In the genomic region with DNA sequence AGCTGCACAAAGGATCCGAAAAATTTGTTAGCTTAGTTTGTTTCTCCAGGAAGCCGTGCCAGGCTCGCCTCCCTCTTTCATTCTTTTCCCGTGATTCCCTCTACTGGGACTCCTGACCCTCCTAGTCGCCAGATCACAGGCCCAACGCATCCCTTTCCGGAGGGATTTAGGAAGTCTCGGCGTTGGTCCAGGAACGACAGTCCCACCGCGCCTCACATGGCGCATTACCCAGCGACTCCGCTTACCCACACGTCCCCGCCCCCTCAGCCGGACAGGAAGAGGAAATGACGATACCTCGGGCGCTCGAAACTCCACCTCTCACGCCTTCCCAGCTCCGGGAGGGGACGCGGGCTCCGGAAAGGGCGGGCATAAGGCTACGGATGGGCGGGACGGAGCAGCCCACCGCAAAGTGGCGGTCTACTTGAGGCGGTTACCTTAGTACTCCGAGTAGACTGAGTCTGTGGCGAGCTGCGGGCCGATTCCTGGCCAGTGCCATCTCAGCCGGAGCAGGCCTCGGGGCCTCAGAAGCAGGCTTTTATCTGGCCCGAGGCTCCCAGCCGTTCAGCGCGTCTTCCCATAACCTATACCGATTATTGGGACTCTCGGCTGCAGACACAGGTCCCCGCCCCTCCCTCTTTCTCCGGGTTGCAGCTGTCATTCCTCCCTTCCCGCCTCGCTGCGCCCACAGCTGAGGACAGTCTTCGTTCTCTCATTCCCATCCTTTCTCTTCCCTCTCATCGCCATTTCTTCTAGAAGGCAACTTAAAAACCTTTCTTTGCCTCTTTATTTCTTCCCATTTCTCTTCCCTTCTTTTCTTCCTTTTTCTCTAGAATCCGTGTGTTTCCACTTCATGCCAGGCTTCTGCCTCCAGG, we compare ENCODE assay signal across 1 cellular context.
TF ChIP-seq lines count a peak whose summit lies in the region.

A gene with protein sequence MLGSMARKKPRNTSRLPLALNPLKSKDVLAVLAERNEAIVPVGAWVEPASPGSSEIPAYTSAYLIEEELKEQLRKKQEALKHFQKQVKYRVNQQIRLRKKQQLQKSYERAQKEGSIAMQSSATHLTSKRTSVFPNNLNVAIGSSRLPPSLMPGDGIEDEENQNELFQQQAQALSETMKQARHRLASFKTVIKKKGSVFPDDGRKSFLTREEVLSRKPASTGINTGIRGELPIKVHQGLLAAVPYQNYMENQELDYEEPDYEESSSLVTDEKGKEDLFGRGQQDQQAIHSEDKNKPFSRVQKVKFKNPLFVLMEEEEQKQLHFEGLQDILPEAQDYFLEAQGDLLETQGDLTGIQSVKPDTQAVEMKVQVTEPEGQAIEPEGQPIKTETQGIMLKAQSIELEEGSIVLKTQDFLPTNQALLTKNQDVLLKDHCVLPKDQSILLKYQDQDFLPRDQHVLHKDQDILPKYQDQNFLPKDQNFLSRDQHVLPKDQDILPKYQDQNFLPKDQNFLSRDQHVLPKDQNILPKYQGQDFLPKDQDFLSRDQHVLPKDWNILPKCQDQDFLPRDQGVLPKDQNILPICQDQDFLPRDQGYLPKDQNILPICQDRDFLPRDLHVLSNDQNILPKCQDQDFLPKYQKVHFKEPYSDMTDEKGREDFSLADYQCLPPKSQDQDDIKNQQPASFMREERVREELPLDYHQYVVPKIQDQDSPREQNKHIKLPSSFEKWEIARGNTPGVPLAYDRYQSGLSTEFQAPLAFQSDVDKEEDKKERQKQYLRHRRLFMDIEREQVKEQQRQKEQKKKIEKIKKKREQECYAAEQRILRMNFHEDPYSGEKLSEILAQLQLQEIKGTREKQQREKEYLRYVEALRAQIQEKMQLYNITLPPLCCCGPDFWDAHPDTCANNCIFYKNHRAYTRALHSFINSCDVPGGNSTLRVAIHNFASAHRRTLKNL (plus strand): TSS at position 450 of the 872 bp plus-strand sequence. CDS start 531 bp downstream, outside the sequence.

TF ChIP-seq in K562, 482 proteins besides CTCF, POLR2A, EP300 and RAD21 (continued from another document and continues in another):
- TF ChIP-seq, protein P1, sequence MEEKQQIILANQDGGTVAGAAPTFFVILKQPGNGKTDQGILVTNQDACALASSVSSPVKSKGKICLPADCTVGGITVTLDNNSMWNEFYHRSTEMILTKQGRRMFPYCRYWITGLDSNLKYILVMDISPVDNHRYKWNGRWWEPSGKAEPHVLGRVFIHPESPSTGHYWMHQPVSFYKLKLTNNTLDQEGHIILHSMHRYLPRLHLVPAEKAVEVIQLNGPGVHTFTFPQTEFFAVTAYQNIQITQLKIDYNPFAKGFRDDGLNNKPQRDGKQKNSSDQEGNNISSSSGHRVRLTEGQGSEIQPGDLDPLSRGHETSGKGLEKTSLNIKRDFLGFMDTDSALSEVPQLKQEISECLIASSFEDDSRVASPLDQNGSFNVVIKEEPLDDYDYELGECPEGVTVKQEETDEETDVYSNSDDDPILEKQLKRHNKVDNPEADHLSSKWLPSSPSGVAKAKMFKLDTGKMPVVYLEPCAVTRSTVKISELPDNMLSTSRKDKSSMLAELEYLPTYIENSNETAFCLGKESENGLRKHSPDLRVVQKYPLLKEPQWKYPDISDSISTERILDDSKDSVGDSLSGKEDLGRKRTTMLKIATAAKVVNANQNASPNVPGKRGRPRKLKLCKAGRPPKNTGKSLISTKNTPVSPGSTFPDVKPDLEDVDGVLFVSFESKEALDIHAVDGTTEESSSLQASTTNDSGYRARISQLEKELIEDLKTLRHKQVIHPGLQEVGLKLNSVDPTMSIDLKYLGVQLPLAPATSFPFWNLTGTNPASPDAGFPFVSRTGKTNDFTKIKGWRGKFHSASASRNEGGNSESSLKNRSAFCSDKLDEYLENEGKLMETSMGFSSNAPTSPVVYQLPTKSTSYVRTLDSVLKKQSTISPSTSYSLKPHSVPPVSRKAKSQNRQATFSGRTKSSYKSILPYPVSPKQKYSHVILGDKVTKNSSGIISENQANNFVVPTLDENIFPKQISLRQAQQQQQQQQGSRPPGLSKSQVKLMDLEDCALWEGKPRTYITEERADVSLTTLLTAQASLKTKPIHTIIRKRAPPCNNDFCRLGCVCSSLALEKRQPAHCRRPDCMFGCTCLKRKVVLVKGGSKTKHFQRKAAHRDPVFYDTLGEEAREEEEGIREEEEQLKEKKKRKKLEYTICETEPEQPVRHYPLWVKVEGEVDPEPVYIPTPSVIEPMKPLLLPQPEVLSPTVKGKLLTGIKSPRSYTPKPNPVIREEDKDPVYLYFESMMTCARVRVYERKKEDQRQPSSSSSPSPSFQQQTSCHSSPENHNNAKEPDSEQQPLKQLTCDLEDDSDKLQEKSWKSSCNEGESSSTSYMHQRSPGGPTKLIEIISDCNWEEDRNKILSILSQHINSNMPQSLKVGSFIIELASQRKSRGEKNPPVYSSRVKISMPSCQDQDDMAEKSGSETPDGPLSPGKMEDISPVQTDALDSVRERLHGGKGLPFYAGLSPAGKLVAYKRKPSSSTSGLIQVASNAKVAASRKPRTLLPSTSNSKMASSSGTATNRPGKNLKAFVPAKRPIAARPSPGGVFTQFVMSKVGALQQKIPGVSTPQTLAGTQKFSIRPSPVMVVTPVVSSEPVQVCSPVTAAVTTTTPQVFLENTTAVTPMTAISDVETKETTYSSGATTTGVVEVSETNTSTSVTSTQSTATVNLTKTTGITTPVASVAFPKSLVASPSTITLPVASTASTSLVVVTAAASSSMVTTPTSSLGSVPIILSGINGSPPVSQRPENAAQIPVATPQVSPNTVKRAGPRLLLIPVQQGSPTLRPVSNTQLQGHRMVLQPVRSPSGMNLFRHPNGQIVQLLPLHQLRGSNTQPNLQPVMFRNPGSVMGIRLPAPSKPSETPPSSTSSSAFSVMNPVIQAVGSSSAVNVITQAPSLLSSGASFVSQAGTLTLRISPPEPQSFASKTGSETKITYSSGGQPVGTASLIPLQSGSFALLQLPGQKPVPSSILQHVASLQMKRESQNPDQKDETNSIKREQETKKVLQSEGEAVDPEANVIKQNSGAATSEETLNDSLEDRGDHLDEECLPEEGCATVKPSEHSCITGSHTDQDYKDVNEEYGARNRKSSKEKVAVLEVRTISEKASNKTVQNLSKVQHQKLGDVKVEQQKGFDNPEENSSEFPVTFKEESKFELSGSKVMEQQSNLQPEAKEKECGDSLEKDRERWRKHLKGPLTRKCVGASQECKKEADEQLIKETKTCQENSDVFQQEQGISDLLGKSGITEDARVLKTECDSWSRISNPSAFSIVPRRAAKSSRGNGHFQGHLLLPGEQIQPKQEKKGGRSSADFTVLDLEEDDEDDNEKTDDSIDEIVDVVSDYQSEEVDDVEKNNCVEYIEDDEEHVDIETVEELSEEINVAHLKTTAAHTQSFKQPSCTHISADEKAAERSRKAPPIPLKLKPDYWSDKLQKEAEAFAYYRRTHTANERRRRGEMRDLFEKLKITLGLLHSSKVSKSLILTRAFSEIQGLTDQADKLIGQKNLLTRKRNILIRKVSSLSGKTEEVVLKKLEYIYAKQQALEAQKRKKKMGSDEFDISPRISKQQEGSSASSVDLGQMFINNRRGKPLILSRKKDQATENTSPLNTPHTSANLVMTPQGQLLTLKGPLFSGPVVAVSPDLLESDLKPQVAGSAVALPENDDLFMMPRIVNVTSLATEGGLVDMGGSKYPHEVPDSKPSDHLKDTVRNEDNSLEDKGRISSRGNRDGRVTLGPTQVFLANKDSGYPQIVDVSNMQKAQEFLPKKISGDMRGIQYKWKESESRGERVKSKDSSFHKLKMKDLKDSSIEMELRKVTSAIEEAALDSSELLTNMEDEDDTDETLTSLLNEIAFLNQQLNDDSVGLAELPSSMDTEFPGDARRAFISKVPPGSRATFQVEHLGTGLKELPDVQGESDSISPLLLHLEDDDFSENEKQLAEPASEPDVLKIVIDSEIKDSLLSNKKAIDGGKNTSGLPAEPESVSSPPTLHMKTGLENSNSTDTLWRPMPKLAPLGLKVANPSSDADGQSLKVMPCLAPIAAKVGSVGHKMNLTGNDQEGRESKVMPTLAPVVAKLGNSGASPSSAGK (IDR thresholded peaks at IDR 0.05): peak; percentile 89
- TF ChIP-seq PCBP2 (IDR thresholded peaks at IDR 0.05; ENCODE audit: low read depth, low read length, poor library complexity, severe bottlenecking) (no peak), POLR2AphosphoS2 (IDR thresholded peaks at IDR 0.05; ENCODE audit: low read length) (peak; percentile 41; the same call in 1 of the 2 replicates), PHB2 (IDR thresholded peaks at IDR 0.05; ENCODE audit: low read depth) (0 out of 2 replicates have a peak, but pooled peaks have one; percentile 15), POU5F1 (IDR thresholded peaks at IDR 0.05; ENCODE audit: borderline replicate concordance, low read depth, low read length, partially characterized antibody) (no peak), C11orf30 (IDR thresholded peaks at IDR 0.05; ENCODE audit: low read depth) (0 out of 2 replicates have a peak, but pooled peaks have one; percentile 43), TRIM28 (IDR thresholded peaks at IDR 0.05) (no peak), CBFB (CRISPR knock-in tag; IDR thresholded peaks at IDR 0.05) (peak; percentile 81; the same call in 1 of the 2 replicates), IRF2 (CRISPR knock-in tag; IDR thresholded peaks at IDR 0.05) (no peak), TCF7 (IDR thresholded peaks at IDR 0.05; ENCODE audit: borderline replicate concordance) (no peak), SMAD2 (IDR thresholded peaks at IDR 0.05; ENCODE audit: low read depth, low read length) (no peak), ARID2 (IDR thresholded peaks at IDR 0.05) (peak; percentile 43; the same call in 1 of the 2 replicates), TBL1XR1 (IDR thresholded peaks at IDR 0.05; ENCODE audit: low read length in 2 of 2) (peak in 1 of 2 experiments; percentile 10; a peak in 1 of 4 replicates), HMG20A (CRISPR knock-in tag; conservative IDR thresholded peaks at IDR 0.05) (no peak), KDM5B (IDR thresholded peaks at IDR 0.05; ENCODE audit: insufficient replicate concordance, low read depth, low read length) (peak; percentile 78), MXI1 (IDR thresholded peaks at IDR 0.05; ENCODE audit: low read depth, low read length) (peak; percentile 63; the same call in 1 of the 2 replicates), PRMT5 (CRISPR knock-in tag; IDR thresholded peaks at IDR 0.05) (no peak), RBM22 (IDR thresholded peaks at IDR 0.05; ENCODE audit: low read depth, low read length, poor library complexity, severe bottlenecking) (no peak), RBBP5 (IDR thresholded peaks at IDR 0.05; ENCODE audit: borderline replicate concordance, insufficient read depth, low read length, poor library complexity, severe bottlenecking) (peak; percentile 65), PHF20 (IDR thresholded peaks at IDR 0.05; ENCODE audit: partially characterized antibody) (peak; percentile 78), SOX6 (IDR thresholded peaks at IDR 0.05) (peak; percentile 15; the same call in 1 of the 2 replicates), SPI1 (IDR thresholded peaks at IDR 0.05; ENCODE audit: borderline replicate concordance, low read depth, low read length) (peak; percentile 69), HDGF (IDR thresholded peaks at IDR 0.05) (no peak), DNMT1 (IDR thresholded peaks at IDR 0.05) (0 out of 2 replicates have a peak, but pooled peaks have one; percentile 32), ZNF76 (CRISPR knock-in tag; IDR thresholded peaks at IDR 0.05; ENCODE audit: borderline replicate concordance) (no peak), ZNF12 (CRISPR knock-in tag; IDR thresholded peaks at IDR 0.05) (no peak)
- TF ChIP-seq, protein P2, sequence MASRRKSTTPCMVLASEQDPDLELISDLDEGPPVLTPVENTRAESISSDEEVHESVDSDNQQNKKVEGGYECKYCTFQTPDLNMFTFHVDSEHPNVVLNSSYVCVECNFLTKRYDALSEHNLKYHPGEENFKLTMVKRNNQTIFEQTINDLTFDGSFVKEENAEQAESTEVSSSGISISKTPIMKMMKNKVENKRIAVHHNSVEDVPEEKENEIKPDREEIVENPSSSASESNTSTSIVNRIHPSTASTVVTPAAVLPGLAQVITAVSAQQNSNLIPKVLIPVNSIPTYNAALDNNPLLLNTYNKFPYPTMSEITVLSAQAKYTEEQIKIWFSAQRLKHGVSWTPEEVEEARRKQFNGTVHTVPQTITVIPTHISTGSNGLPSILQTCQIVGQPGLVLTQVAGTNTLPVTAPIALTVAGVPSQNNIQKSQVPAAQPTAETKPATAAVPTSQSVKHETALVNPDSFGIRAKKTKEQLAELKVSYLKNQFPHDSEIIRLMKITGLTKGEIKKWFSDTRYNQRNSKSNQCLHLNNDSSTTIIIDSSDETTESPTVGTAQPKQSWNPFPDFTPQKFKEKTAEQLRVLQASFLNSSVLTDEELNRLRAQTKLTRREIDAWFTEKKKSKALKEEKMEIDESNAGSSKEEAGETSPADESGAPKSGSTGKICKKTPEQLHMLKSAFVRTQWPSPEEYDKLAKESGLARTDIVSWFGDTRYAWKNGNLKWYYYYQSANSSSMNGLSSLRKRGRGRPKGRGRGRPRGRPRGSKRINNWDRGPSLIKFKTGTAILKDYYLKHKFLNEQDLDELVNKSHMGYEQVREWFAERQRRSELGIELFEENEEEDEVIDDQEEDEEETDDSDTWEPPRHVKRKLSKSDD (conservative IDR thresholded peaks at IDR 0.05; ENCODE audit: low read length): peak; percentile 34; the same call in 1 of the 2 replicates
- TF ChIP-seq, protein P3, sequence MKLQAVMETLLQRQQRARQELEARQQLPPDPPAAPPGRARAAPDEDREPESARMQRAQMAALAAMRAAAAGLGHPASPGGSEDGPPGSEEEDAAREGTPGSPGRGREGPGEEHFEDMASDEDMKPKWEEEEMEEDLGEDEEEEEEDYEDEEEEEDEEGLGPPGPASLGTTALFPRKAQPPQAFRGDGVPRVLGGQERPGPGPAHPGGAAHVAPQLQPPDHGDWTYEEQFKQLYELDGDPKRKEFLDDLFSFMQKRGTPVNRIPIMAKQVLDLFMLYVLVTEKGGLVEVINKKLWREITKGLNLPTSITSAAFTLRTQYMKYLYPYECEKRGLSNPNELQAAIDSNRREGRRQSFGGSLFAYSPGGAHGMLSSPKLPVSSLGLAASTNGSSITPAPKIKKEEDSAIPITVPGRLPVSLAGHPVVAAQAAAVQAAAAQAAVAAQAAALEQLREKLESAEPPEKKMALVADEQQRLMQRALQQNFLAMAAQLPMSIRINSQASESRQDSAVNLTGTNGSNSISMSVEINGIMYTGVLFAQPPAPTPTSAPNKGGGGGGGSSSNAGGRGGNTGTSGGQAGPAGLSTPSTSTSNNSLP (IDR thresholded peaks at IDR 0.05; ENCODE audit: borderline replicate concordance, low read depth, low read length): no peak
- TF ChIP-seq, protein P4, sequence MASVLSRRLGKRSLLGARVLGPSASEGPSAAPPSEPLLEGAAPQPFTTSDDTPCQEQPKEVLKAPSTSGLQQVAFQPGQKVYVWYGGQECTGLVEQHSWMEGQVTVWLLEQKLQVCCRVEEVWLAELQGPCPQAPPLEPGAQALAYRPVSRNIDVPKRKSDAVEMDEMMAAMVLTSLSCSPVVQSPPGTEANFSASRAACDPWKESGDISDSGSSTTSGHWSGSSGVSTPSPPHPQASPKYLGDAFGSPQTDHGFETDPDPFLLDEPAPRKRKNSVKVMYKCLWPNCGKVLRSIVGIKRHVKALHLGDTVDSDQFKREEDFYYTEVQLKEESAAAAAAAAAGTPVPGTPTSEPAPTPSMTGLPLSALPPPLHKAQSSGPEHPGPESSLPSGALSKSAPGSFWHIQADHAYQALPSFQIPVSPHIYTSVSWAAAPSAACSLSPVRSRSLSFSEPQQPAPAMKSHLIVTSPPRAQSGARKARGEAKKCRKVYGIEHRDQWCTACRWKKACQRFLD (CRISPR knock-in tag; IDR thresholded peaks at IDR 0.05): peak; percentile 59; the same call in 1 of the 2 replicates
- TF ChIP-seq, protein P5, sequence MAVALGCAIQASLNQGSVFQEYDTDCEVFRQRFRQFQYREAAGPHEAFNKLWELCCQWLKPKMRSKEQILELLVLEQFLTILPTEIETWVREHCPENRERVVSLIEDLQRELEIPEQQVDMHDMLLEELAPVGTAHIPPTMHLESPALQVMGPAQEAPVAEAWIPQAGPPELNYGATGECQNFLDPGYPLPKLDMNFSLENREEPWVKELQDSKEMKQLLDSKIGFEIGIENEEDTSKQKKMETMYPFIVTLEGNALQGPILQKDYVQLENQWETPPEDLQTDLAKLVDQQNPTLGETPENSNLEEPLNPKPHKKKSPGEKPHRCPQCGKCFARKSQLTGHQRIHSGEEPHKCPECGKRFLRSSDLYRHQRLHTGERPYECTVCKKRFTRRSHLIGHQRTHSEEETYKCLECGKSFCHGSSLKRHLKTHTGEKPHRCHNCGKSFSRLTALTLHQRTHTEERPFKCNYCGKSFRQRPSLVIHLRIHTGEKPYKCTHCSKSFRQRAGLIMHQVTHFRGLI (CRISPR knock-in tag; IDR thresholded peaks at IDR 0.05): no peak
